In the genomic region with DNA sequence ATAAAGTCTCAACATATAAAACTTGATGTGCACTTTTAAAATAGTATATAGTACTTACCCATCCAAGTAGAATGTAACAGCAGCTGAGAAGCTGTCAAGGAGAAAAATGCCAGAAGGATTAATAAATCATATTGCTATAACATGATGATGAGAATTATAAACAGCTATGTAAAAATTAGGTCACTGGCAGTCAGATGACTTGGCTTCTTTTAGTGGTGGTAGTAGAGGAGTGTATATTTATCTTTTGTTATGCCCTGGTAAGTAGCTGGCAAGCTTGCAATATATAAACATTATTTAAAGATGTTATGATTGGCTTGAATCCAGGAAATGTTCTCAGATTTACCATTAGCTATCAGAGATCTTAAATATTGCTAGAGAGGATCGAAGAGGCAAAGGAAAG, we compare ENCODE assay signal across 11 cellular contexts.
A peak's percentile ranks its signal among the peaks of the same experiment; 100 is the strongest.
DNase-seq lines count a peak whose midpoint lies in the region; ATAC-seq, FAIRE-seq and TF ChIP-seq lines count a peak whose summit lies in the region.
"Had no signal": no experiment of that assay in that cellular context is flagged by ENCODE, and none has a peak within 500 bp of the region (broad histone marks: within the 10 kb centered on the region; RNA-seq: fewer than 3 reads in every experiment).

No MANE protein-coding gene starts in this region.

- H3K27me3 ChIP-seq in bronchial epithelial cell (ENCODE audit: control insufficient read depth, insufficient read depth, low read length): no peaks in the 10 kb centered on the region

- H3K4me3 Mint-ChIP-seq in nephron: peak overlapping the region in 1 of 3 experiments; percentile 44
- H3K4me3 Mint-ChIP-seq in T-cell: no peak overlapping the region
- H3K4me3 Mint-ChIP-seq in activated CD4-positive, alpha-beta memory T cell treated with anti-CD3 and anti-CD28 coated beads for 36 hours: no peak overlapping the region

- POLR2A ChIA-PET in T-cell (lab: Charles Lee): no interaction called here
- POLR2A ChIA-PET in activated CD4-positive, alpha-beta memory T cell treated with anti-CD3 and anti-CD28 coated beads for 36 hours (lab: Charles Lee): no interaction called here

- H3K9me3 Mint-ChIP-seq in nephron: no peaks in the 10 kb centered on the region
- peaks cover 0 to 2% (median 0%) of the 10 kb centered on the region in 3 donors for H3K9me3 Mint-ChIP-seq in T-cell
- H3K9me3 Mint-ChIP-seq in activated CD4-positive, alpha-beta memory T cell treated with anti-CD3 and anti-CD28 coated beads for 36 hours: peaks cover 2% of the 10 kb centered on the region
- H3K9me3 Mint-ChIP-seq: activated naive CD4-positive, alpha-beta T cell treated with anti-CD3 and anti-CD28 coated beads, Interleukin-2, amount 50 U/mL, for 72 hours had no signal

- FAIRE-seq in bronchial epithelial cell (lab: Jason Lieb, UNC): no peak

- no peak for TF ChIP-seq CTCF in bronchial epithelial cell (IDR thresholded peaks at IDR 0.05; ENCODE audit: insufficient read depth, low read length, severe bottlenecking)
- no peak for TF ChIP-seq CTCF in nephron (IDR thresholded peaks at IDR 0.05; ENCODE audit: unreplicated experiment in 3 of 3)

- peak overlapping the region; percentile 4 to 72 (median 39) for H3K27ac Mint-ChIP-seq in nephron
- no peak overlapping the region for H3K27ac Mint-ChIP-seq in T-cell
- no peak overlapping the region for H3K27ac Mint-ChIP-seq in activated CD4-positive, alpha-beta memory T cell treated with anti-CD3 and anti-CD28 coated beads for 36 hours
- H3K27ac Mint-ChIP-seq: activated naive CD4-positive, alpha-beta T cell treated with anti-CD3 and anti-CD28 coated beads, Interleukin-2, amount 50 U/mL, for 72 hours had no signal

- H3K36me3 Mint-ChIP-seq in nephron (ENCODE audit: low read depth) (no peaks in the 10 kb centered on the region), T-cell (no peaks in the 10 kb centered on the region)
- no peaks in the 10 kb centered on the region for H3K36me3 Mint-ChIP-seq in activated CD4-positive, alpha-beta memory T cell treated with anti-CD3 and anti-CD28 coated beads for 36 hours
- H3K36me3 Mint-ChIP-seq: activated naive CD4-positive, alpha-beta T cell treated with anti-CD3 and anti-CD28 coated beads, Interleukin-2, amount 50 U/mL, for 72 hours had no signal

- ATAC-seq in T-cell (replicated peaks in 1 of 4): no peak
- ATAC-seq: activated naive CD4-positive, alpha-beta T cell treated with anti-CD3 and anti-CD28 coated beads, Interleukin-2, amount 50 U/mL, for 72 hours had no signal

- H3K4me1 Mint-ChIP-seq in nephron (peaks cover 29% of the 10 kb centered on the region), T-cell (no peaks in the 10 kb centered on the region)
- H3K4me1 Mint-ChIP-seq in activated CD4-positive, alpha-beta memory T cell treated with anti-CD3 and anti-CD28 coated beads for 36 hours (ENCODE audit: low read depth): no peaks in the 10 kb centered on the region

- H3K27me3 Mint-ChIP-seq in nephron (ENCODE audit: low read depth): no peaks in the 10 kb centered on the region
- no peaks in the 10 kb centered on the region for H3K27me3 Mint-ChIP-seq in T-cell
- H3K27me3 Mint-ChIP-seq in activated CD4-positive, alpha-beta memory T cell treated with anti-CD3 and anti-CD28 coated beads for 36 hours: no peaks in the 10 kb centered on the region

- CTCF ChIA-PET in T-cell (lab: Charles Lee): no interaction called here
- CTCF ChIA-PET in activated CD4-positive, alpha-beta memory T cell treated with anti-CD3 and anti-CD28 coated beads for 36 hours (lab: Charles Lee): no interaction called here

- no peaks in the 10 kb centered on the region for H3K36me3 ChIP-seq in bronchial epithelial cell (ENCODE audit: control insufficient read depth, insufficient read depth, low read length)

- in situ Hi-C loops in KBM-7 (cut with MboI; ENCODE audit: low pct_unique_long_range_greater_than_20kb, low sequenced_read_pairs): no loop called here

- H3K4me3 ChIP-seq in bronchial epithelial cell (ENCODE audit: low read depth, low read length): no peak overlapping the region

- intact Hi-C loops in activated CD4-positive, alpha-beta memory T cell treated with anti-CD3 and anti-CD28 coated beads for 36 hours (cut with micrococcal nuclease): no loop called here

- DNase-seq in HCEC 1CT: peak; percentile 78
- DNase-seq in NCI-H345 (lab: John Stamatoyannopoulos, UW): peak; percentile 28
- DNase-seq in bronchial epithelial cell (ENCODE audit: low read depth): peak; percentile 56
- no peak for DNase-seq in NCI-H526 treated with DMSO at 0.1 percent for 48 hours (lab: John Stamatoyannopoulos, UW)
- DNase-seq in T-cell: no peak
- DNase-seq in KBM-7: no peak
- DNase-seq in activated CD4-positive, alpha-beta memory T cell treated with anti-CD3 and anti-CD28 coated beads for 36 hours: no peak
- DNase-seq: activated CD4-positive, alpha-beta T cell treated with anti-CD3 and anti-CD28 coated beads, Interleukin-2, amount 50 U/mL, for 48 hours; posterior cingulate gyrus had no signal

Comparison
In these comparisons a context has a peak if more than half of its experiments do, and no peak if none do; other contexts are left out.
1. DNase-seq: peak in HCEC 1CT (single experiment), NCI-H345 (single experiment) and bronchial epithelial cell (single experiment); none in NCI-H526 treated with DMSO at 0.1 percent for 48 hours (single experiment), T-cell (0 of 34), KBM-7 (single experiment) and activated CD4-positive, alpha-beta memory T cell treated with anti-CD3 and anti-CD28 coated beads for 36 hours (single experiment).
2. H3K27ac Mint-ChIP-seq: peak in nephron (3 of 3); none in T-cell (0 of 2) and activated CD4-positive, alpha-beta memory T cell treated with anti-CD3 and anti-CD28 coated beads for 36 hours (single experiment).